ENCODE assay signal across 8 cellular contexts in the genomic region with DNA sequence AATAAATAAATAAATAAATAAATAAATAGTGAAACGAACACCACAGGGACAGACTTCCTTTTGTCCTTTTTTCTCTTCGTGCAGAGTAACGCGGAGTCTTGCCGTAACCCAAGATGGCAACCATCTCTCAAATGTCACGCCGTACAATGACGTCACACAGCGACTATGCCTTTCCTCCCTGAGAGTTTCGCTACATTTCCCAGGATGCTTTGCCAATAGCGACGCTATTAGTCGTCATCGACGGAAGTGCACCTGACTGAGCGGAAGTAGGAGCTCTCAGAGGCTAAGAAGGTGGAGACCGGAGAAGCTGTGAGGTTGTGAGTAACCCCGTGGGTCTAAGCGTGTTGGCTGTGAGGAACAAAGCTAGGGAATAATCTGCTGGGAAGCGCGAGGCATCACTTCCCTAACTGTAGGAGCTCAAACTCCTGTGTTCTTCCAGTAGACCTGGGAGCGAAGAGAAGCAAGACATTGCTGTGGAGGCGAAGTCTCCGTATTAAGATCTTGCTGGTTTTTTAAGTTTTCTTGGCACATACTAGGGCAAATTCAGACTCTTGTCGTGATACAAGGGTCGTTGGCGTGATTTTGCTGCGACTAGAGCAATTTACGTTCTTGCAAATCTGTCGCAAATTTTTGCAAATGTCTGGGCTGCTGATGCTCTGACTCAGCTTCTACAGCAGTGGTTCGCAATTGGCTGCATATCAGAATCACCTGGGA. TPM values are rescaled to one million over a fixed set of nuclear protein-coding genes. Genes with fewer than 3 reads are reported as not detected.
DNase-seq lines count a peak whose midpoint lies in the region; ATAC-seq and TF ChIP-seq lines count a peak whose summit lies in the region.

A gene with protein sequence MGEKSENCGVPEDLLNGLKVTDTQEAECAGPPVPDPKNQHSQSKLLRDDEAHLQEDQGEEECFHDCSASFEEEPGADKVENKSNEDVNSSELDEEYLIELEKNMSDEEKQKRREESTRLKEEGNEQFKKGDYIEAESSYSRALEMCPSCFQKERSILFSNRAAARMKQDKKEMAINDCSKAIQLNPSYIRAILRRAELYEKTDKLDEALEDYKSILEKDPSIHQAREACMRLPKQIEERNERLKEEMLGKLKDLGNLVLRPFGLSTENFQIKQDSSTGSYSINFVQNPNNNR (plus strand): TSS at position 263 of the 714 bp plus-strand sequence. CDS start 1,390 bp downstream, outside the sequence.

- peaks cover 9 to 15% of the 10 kb centered on the region in 2 experiments; a peak in 3 of 4 replicates for H3K4me1 ChIP-seq in SK-N-SH (ENCODE audit: control insufficient read depth in 1 of 2, insufficient read depth in 2 of 2, low read depth in 1 of 2, low read length in 1 of 2)
- peaks cover 23% of the 10 kb centered on the region for H3K4me1 ChIP-seq in suprapubic skin

- peak within 1 kb of the TSS; percentile 97 to 98 for H3K27ac Mint-ChIP-seq in activated naive CD4-positive, alpha-beta T cell treated with anti-CD3 and anti-CD28 coated beads, Interleukin-2, amount 50 U/mL, for 72 hours

- peak; percentile 100 for ATAC-seq in HG02571 (IDR thresholded peaks at IDR 0.05; ENCODE audit: unreplicated experiment)
- peak; percentile 99 to 100 for ATAC-seq in activated naive CD4-positive, alpha-beta T cell treated with anti-CD3 and anti-CD28 coated beads, Interleukin-2, amount 50 U/mL, for 72 hours

- peak within 1 kb of the TSS; percentile 99 for H2AFZ ChIP-seq in SK-N-SH (ENCODE audit: low read depth)

- H3K36me3 Mint-ChIP-seq in activated naive CD4-positive, alpha-beta T cell treated with anti-CD3 and anti-CD28 coated beads, Interleukin-2, amount 50 U/mL, for 72 hours = peaks cover 7 to 15% of the 10 kb centered on the region in 2 donors

- H3K27ac ChIP-seq in SK-N-SH (ENCODE audit: low read depth in 2 of 2, low read length in 1 of 2) (peak within 1 kb of the TSS; percentile 67 to 77), suprapubic skin (peak within 1 kb of the TSS; percentile 87)

- DNase-seq in GM06990 (ENCODE audit: extremely low read depth, insufficient read length) = peak; percentile 85
- peak; percentile 98 for DNase-seq in NCI-H1048 (lab: John Stamatoyannopoulos, UW)
- DNase-seq in SK-N-SH = peak; percentile 84
- DNase-seq in activated naive CD4-positive, alpha-beta T cell treated with anti-CD3 and anti-CD28 coated beads, Interleukin-2, amount 50 U/mL, for 72 hours (ENCODE audit: low spot score in 2 of 2) = peak; percentile 83 to 89
- peak; percentile 99 for DNase-seq in globus pallidus (ENCODE audit: low spot score)
- peak; percentile 66 to 99 (median 93) for DNase-seq in nucleus accumbens (lab: John Stamatoyannopoulos, UW)
- DNase-seq in suprapubic skin (ENCODE audit: low spot score in 2 of 2) = peak; percentile 96 to 98

- H3K36me3 ChIP-seq in GM06990 (ENCODE audit: control insufficient read depth, insufficient read depth, low read length) (no peaks in the 10 kb centered on the region; the same call in none of the 2 replicates), SK-N-SH (replicated peaks in 1 of 2; ENCODE audit: control insufficient read depth in 1 of 2, insufficient read depth in 2 of 2, low read length in 1 of 2) (peaks cover 24 to 34% of the 10 kb centered on the region in 2 experiments), suprapubic skin (peaks cover 26% of the 10 kb centered on the region)

- TF ChIP-seq EP300 in SK-N-SH (IDR thresholded peaks at IDR 0.05; ENCODE audit: borderline replicate concordance in 1 of 2, low read depth in 1 of 2, low read length in 1 of 2) = no peak
- no peak for TF ChIP-seq EP300 in suprapubic skin (IDR thresholded peaks at IDR 0.05)

- H3K4me2 ChIP-seq in SK-N-SH = peak within 1 kb of the TSS; percentile 97

- peak within 1 kb of the TSS; percentile 69 for H3K9ac ChIP-seq in SK-N-SH

- H3K9me3 ChIP-seq in SK-N-SH (no peaks in the 10 kb centered on the region), suprapubic skin (no peaks in the 10 kb centered on the region)

- H3K27me3 ChIP-seq in GM06990 (replicated peaks; ENCODE audit: control insufficient read depth, insufficient read depth, low read length) (no peaks in the 10 kb centered on the region), SK-N-SH (ENCODE audit: insufficient read depth) (no peaks in the 10 kb centered on the region), suprapubic skin (no peaks in the 10 kb centered on the region)

- no peak for TF ChIP-seq CTCF in GM06990 (IDR thresholded peaks at IDR 0.05; ENCODE audit: insufficient read depth, low read length, poor library complexity, severe bottlenecking)
- no peak for TF ChIP-seq CTCF in SK-N-SH (IDR thresholded peaks at IDR 0.05)
- no peak for TF ChIP-seq CTCF in suprapubic skin (IDR thresholded peaks at IDR 0.05)

- WGBS in SK-N-SH (ENCODE audit: low lambda C conversion rate) = under 1% methylated on average over 31 of the region's 31 CpGs
- WGBS in suprapubic skin = under 1% methylated on average over 31 of the region's 31 CpGs

- H4K20me1 ChIP-seq in SK-N-SH (ENCODE audit: insufficient read depth) = peaks cover 3% of the 10 kb centered on the region; the same call in 1 of the 2 replicates

- no peak for TF ChIP-seq RAD21 in SK-N-SH (IDR thresholded peaks at IDR 0.05; ENCODE audit: low read length)

- peak; percentile 79 to 81 for TF ChIP-seq POLR2A in suprapubic skin (IDR thresholded peaks at IDR 0.05)

- POLR2A ChIA-PET in SK-N-SH (lab: Yijun Ruan, JAX) = interaction anchor here (1.0 kb wide), 2 partner anchors 391 to 406 kb away, joined by 3 read pairs; no protein-coding TSS in a partner anchor

- H3K4me3 ChIP-seq in GM06990 (replicated peaks; ENCODE audit: low read depth, low read length) = peak within 1 kb of the TSS; percentile 100
- H3K4me3 ChIP-seq in SK-N-SH (ENCODE audit: low read depth in 2 of 2, low read length in 1 of 2) = peak within 1 kb of the TSS; percentile 83 to 94
- peak within 1 kb of the TSS; percentile 90 for H3K4me3 ChIP-seq in suprapubic skin

- CTCF ChIA-PET in SK-N-SH (lab: Yijun Ruan, JAX) = interaction anchor here (1.0 to 3.1 kb wide), 8 partner anchors 13 to 430 kb away, joined by 3 to 19 read pairs (median 3); no protein-coding TSS in a partner anchor

- H3K79me2 ChIP-seq in SK-N-SH (ENCODE audit: insufficient read depth) = peaks cover 51% of the 10 kb centered on the region

- no peaks in the 10 kb centered on the region for H3F3A ChIP-seq in SK-N-SH (replicated peaks; ENCODE audit: insufficient read depth)

- no peaks in the 10 kb centered on the region for H3K9me2 ChIP-seq in SK-N-SH

- H3K9me3 Mint-ChIP-seq in activated naive CD4-positive, alpha-beta T cell treated with anti-CD3 and anti-CD28 coated beads, Interleukin-2, amount 50 U/mL, for 72 hours = no peaks in the 10 kb centered on the region

TF ChIP-seq in SK-N-SH, 30 proteins besides CTCF, POLR2A, EP300 and RAD21:
- TF ChIP-seq FOXM1 (IDR thresholded peaks at IDR 0.05; ENCODE audit: low read depth) = no peak
- TF ChIP-seq RCOR1 (IDR thresholded peaks at IDR 0.05; ENCODE audit: low read length) = peak; percentile 48; the same call in 1 of the 2 replicates
- TF ChIP-seq POLR2AphosphoS5 (IDR thresholded peaks at IDR 0.05; ENCODE audit: low read depth, low read length) = peak; percentile 99
- no peak for TF ChIP-seq SMC3 (IDR thresholded peaks at IDR 0.05; ENCODE audit: low read depth, low read length)
- TF ChIP-seq, protein P1, sequence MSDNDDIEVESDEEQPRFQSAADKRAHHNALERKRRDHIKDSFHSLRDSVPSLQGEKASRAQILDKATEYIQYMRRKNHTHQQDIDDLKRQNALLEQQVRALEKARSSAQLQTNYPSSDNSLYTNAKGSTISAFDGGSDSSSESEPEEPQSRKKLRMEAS (IDR thresholded peaks at IDR 0.05; ENCODE audit: low read depth) = peak; percentile 77
- peak; percentile 89 for TF ChIP-seq ELF1 (IDR thresholded peaks at IDR 0.05)
- peak; percentile 91 for TF ChIP-seq CHD2 (IDR thresholded peaks at IDR 0.05; ENCODE audit: low read length, partially characterized antibody)
- peak; percentile 96 for TF ChIP-seq GABPA (IDR thresholded peaks at IDR 0.05; ENCODE audit: low read depth)
- TF ChIP-seq TEAD4 (IDR thresholded peaks at IDR 0.05; ENCODE audit: borderline replicate concordance, insufficient read depth) = no peak
- peak; percentile 97 for TF ChIP-seq YY1 (IDR thresholded peaks at IDR 0.05; ENCODE audit: low read depth)
- TF ChIP-seq EZH2phosphoT487 (IDR thresholded peaks at IDR 0.05; ENCODE audit: borderline replicate concordance, low read depth) = no peak
- TF ChIP-seq SIN3A (IDR thresholded peaks at IDR 0.05; ENCODE audit: borderline replicate concordance, low read depth, low read length) = 0 out of 2 replicates have a peak, but pooled peaks have one; percentile 51
- peak; percentile 86 for TF ChIP-seq TAF1 (IDR thresholded peaks at IDR 0.05; ENCODE audit: borderline replicate concordance, low read depth, low read length)
- TF ChIP-seq, protein P2, sequence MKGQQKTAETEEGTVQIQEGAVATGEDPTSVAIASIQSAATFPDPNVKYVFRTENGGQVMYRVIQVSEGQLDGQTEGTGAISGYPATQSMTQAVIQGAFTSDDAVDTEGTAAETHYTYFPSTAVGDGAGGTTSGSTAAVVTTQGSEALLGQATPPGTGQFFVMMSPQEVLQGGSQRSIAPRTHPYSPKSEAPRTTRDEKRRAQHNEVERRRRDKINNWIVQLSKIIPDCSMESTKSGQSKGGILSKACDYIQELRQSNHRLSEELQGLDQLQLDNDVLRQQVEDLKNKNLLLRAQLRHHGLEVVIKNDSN (IDR thresholded peaks at IDR 0.05; ENCODE audit: borderline replicate concordance, low read depth) = peak; percentile 77; the same call in 1 of the 2 replicates
- TF ChIP-seq NFIC (IDR thresholded peaks at IDR 0.05; ENCODE audit: borderline replicate concordance) = no peak
- TF ChIP-seq MXI1 (IDR thresholded peaks at IDR 0.05; ENCODE audit: low read depth, low read length) = peak; percentile 74
- no peak for TF ChIP-seq RXRA (IDR thresholded peaks at IDR 0.05; ENCODE audit: borderline replicate concordance, low read depth)
- TF ChIP-seq GATA2 (CRISPR knock-in tag; IDR thresholded peaks at IDR 0.05) = no peak

RNA-seq across cellular contexts. Expression of the gene that starts here (rescaled TPM):
- polyA plus RNA-seq in SK-N-SH (2012; rRNA removed) = 37.0 and 42.1 TPM in 2 replicates
- polyA plus RNA-seq in SK-N-SH (2012; cell fraction: cytosol; rRNA removed) = 47.8 and 64.8 TPM in 2 replicates
- polyA plus RNA-seq in SK-N-SH (2012; cell fraction: nucleus; rRNA removed) = 23.2 and 23.4 TPM in 2 replicates
- 10 to 100 TPM; 42.8 to 54.8 TPM for total RNA-seq in activated naive CD4-positive, alpha-beta T cell treated with anti-CD3 and anti-CD28 coated beads, Interleukin-2, amount 50 U/mL, for 72 hours
- 10 to 100 TPM; 26.1 to 39.1 (median 30.5) TPM for total RNA-seq in suprapubic skin

Comparison
In these comparisons a context has a peak if more than half of its experiments do, and no peak if none do; other contexts are left out.
1. Peak in every context shown above with its lines: DNase-seq, ATAC-seq, H3K4me3 ChIP-seq and H3K27ac ChIP-seq.